ENCODE assay signal across 7 cellular contexts in genomic region chr19:41204338-41204737, GRCh38. TPM values are rescaled to one million over a fixed set of nuclear protein-coding genes. Genes with fewer than 3 reads are reported as not detected.
DNase-seq lines count a peak whose midpoint lies in the region; TF ChIP-seq lines count a peak whose summit lies in the region.
"Not testable (repeated sequence)": the region's sequence is repeated elsewhere in the genome, so short reads cannot be mapped to it uniquely, and the experiment has no call there.

No MANE protein-coding gene starts in this region.

- not testable (repeated sequence) for H3K27me3 ChIP-seq in spleen (replicated peaks in 1 of 7)

- H3K4me3 ChIP-seq in spleen, result not testable (repeated sequence)

- not testable (repeated sequence) for H3K36me3 ChIP-seq in spleen

- TF ChIP-seq POLR2A in spleen (IDR thresholded peaks at IDR 0.05), result not testable (repeated sequence)

- not testable (repeated sequence) for H3K4me1 ChIP-seq in spleen

- DNase-seq in NCI-H1092 (lab: John Stamatoyannopoulos, UW) (peak; percentile 42), SHP77 (lab: John Stamatoyannopoulos, UW) (peak; percentile 64 to 69), dermis microvascular lymphatic vessel endothelial cell (ENCODE audit: low read depth in 2 of 2) (peak; percentile 75 to 88), kidney tubule cell (ENCODE audit: low spot score) (peak; percentile 84), spleen (peak; percentile 88)
- DNase-seq in activated CD8-positive, alpha-beta memory T cell treated with anti-CD3 and anti-CD28 coated beads, Interleukin-2, amount 50 U/mL, for 4 hours, result peak; percentile 81

- TF ChIP-seq CTCF in GM12801 (IDR thresholded peaks at IDR 0.05; ENCODE audit: extremely low read depth, insufficient read length) (peak; percentile 53), spleen (IDR thresholded peaks at IDR 0.05 in 8 of 11, conservative IDR thresholded peaks at IDR 0.05 in 3 of 11) (peak; percentile 69 to 94 (median 87))

- intact Hi-C loops in spleen (cut with DNase I; ENCODE audit: low total_unique reads), result loop anchor here (5.0 kb wide), 1 partner anchor 108 kb away; the partner anchor contains the start of gene CCDC97

- 33 to 50% (median 38%) methylated on average over 3 to 7 of the region's 7 CpGs for WGBS in spleen, 5 donors

- H3K27ac ChIP-seq in spleen, result not testable (repeated sequence)

- not testable (repeated sequence) for H3K9me3 ChIP-seq in spleen

RNA-seq across cellular contexts. Expression of gene CYP2S1, which starts 11.3 kb away (rescaled TPM):
- total RNA-seq in dermis microvascular lymphatic vessel endothelial cell, result 0.38 and 0.39 TPM in 2 replicates
- total RNA-seq in spleen, result 10 to 100 TPM in 4 of 7 donors, 1 to 10 TPM in 3; 3.8 to 22.4 (median 10.4) TPM
- polyA plus RNA-seq in spleen, result under 1 TPM; 0.62 to 0.93 (median 0.83) TPM

RNA-seq across cellular contexts. Expression of gene AXL, which starts 14.7 kb away (rescaled TPM):
- total RNA-seq in dermis microvascular lymphatic vessel endothelial cell (5.8 and 24.9 TPM in 2 replicates), spleen (100 to 1,000 TPM in 3 of 7 donors, 10 to 100 TPM in 4; 48.4 to 135 (median 87.5) TPM)
- polyA plus RNA-seq in spleen, result 1 to 10 TPM; 2.3 to 8.3 (median 5.0) TPM

RNA-seq across cellular contexts. Expression of gene HNRNPUL1, which starts 59.8 kb away (rescaled TPM):
- total RNA-seq in dermis microvascular lymphatic vessel endothelial cell, result 49.6 and 64.0 TPM in 2 replicates
- total RNA-seq in spleen, result 100 to 1,000 TPM; 161 to 213 (median 178) TPM
- 100 to 1,000 TPM in 1 of 3 donors, 10 to 100 TPM in 2; 53.9 to 102 (median 64.4) TPM for polyA plus RNA-seq in spleen
